Comparison of ENCODE assay signal across 1 cellular context in the genomic region with DNA sequence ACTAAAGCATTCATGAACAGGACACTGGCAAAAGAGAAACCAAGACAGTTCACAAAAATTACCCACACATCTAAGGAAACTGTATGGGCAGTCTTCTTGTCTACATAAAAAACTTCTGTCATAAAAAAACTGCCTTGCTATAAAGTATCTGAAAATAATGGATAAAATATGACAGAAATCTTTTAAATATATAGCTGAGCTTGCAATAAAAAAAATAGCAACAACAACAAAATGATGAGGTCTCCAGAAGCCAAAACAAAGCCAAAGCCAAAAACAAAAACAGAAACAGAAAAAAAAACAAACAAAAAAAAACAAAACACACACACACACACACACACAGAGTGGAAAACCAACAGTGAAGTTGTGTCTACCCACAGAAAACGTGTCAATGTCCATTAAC.
TF ChIP-seq lines count a peak whose summit lies in the region.

No MANE protein-coding gene starts in this region.

TF ChIP-seq in IMR-90, 13 proteins besides CTCF, POLR2A, EP300 and RAD21 (continued from another document):
- TF ChIP-seq, protein P1, sequence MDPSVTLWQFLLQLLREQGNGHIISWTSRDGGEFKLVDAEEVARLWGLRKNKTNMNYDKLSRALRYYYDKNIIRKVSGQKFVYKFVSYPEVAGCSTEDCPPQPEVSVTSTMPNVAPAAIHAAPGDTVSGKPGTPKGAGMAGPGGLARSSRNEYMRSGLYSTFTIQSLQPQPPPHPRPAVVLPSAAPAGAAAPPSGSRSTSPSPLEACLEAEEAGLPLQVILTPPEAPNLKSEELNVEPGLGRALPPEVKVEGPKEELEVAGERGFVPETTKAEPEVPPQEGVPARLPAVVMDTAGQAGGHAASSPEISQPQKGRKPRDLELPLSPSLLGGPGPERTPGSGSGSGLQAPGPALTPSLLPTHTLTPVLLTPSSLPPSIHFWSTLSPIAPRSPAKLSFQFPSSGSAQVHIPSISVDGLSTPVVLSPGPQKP (IDR thresholded peaks at IDR 0.05; ENCODE audit: borderline replicate concordance, low read depth, low read length), result no peak
- TF ChIP-seq CEBPB (IDR thresholded peaks at IDR 0.05; ENCODE audit: low read depth, low read length) (no peak), MXI1 (IDR thresholded peaks at IDR 0.05; ENCODE audit: borderline replicate concordance, low read depth, low read length) (no peak), MAFK (IDR thresholded peaks at IDR 0.05; ENCODE audit: low read depth, low read length) (peak; percentile 79), SMC3 (IDR thresholded peaks at IDR 0.05; ENCODE audit: low read depth, low read length) (no peak)
